In the genomic region with DNA sequence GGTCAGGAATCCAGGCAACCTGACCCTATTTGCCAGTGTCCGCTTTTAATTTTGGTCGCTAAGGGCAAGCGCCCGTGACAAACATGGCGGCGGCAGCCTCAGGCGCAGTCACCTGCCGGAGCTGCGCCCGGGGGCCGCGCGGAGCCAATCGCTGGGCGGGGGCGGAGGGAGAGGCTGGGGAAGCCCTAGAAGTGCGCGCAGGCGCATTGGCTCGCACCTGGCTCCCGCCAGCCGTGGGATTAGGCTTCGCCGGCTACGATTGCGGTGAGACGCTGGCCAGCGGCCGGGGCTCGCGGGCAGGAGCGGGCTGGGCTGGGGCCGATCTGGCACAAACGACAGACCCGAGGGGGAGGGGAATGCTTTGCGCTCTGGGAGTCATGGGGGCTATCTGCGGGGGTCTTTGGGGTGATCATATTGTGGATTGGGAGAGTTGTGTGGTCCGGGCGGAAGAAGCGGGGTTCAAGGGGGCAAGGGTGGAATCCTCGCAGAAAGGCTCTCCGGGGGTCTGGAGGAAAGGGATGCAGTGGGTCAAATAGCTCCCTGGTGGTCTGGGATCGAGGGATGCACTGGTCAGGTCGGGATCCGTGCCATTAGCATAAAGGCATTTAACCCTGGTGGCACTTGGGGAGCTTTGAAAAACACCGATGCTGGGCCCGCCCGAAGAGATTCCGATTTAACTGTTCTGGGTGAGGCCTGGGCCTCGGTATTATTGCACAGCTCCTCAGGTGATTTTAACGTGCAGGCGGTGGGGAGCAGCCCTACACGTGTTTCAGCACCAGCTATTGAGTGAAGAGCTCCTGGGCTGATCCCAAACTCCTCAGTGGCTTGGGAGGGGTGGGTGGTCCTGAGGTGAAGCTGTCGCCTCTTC, we compare ENCODE assay signal across 8 cellular contexts. TPM values are rescaled to one million over a fixed set of nuclear protein-coding genes. Genes with fewer than 3 reads are reported as not detected.
DNase-seq lines count a peak whose midpoint lies in the region; FAIRE-seq and TF ChIP-seq lines count a peak whose summit lies in the region.

No MANE protein-coding gene starts in this region.

- TF ChIP-seq POLR2A in H54 (IDR thresholded peaks at IDR 0.05; ENCODE audit: low read depth, low read length): peak; percentile 43

- H3K4me3 ChIP-seq in MM.1S (ENCODE audit: low read length) (peak overlapping the region; percentile 72), neutrophil (ENCODE audit: low read depth in 1 of 2, low read length in 1 of 2) (peak overlapping the region; percentile 65 to 69)

- H3K9me3 ChIP-seq in MM.1S (replicated peaks; ENCODE audit: insufficient read depth, low read length) (no peaks in the 10 kb centered on the region), neutrophil (no peaks in the 10 kb centered on the region)

- DNase-seq in Daoy (ENCODE audit: low read depth): peak; percentile 90
- peak; percentile 97 for DNase-seq in H54 (ENCODE audit: insufficient read length, low spot score)
- peak; percentile 95 for DNase-seq in MM.1S
- DNase-seq in SHP77 treated with DMSO at 0.1 percent for 48 hours (lab: John Stamatoyannopoulos, UW): peak; percentile 85
- DNase-seq in activated naive CD4-positive, alpha-beta T cell (lab: John Stamatoyannopoulos, UW): peak; percentile 68 to 91 (median 80)
- peak; percentile 41 for DNase-seq in foreskin melanocyte
- peak; percentile 88 for DNase-seq in superior temporal gyrus (ENCODE audit: extremely low spot score)

- H3K79me2 ChIP-seq in MM.1S (ENCODE audit: low read length): no peaks in the 10 kb centered on the region

- peaks cover 14% of the 10 kb centered on the region for H3K4me1 ChIP-seq in MM.1S (ENCODE audit: low read length)
- peaks cover 44 to 50% of the 10 kb centered on the region in 2 experiments for H3K4me1 ChIP-seq in neutrophil (ENCODE audit: control insufficient read depth in 1 of 2, insufficient read depth in 1 of 2, low read depth in 1 of 2, low read length in 1 of 2)

- H3K27ac ChIP-seq in MM.1S (ENCODE audit: low read length) (no peak overlapping the region), neutrophil (peak overlapping the region; percentile 70)

- H3F3A ChIP-seq in MM.1S (ENCODE audit: insufficient read depth, low read length): no peaks in the 10 kb centered on the region

- no peaks in the 10 kb centered on the region for H3K27me3 ChIP-seq in MM.1S (replicated peaks; ENCODE audit: insufficient read depth, low read length)
- no peaks in the 10 kb centered on the region for H3K27me3 ChIP-seq in neutrophil

- H2AFZ ChIP-seq in MM.1S (ENCODE audit: low read length): peak overlapping the region; percentile 98

- TF ChIP-seq CTCF in MM.1S (IDR thresholded peaks at IDR 0.05; ENCODE audit: low read length) (no peak), neutrophil (IDR thresholded peaks at IDR 0.05) (peak; percentile 17)

- FAIRE-seq in H54 (lab: Jason Lieb, UNC): no peak

- H3K9ac ChIP-seq in MM.1S (ENCODE audit: low read length): peak overlapping the region; percentile 53; the same call in 1 of the 2 replicates

- H3K36me3 ChIP-seq in MM.1S (replicated peaks; ENCODE audit: insufficient read depth, low read length): no peaks in the 10 kb centered on the region
- no peaks in the 10 kb centered on the region for H3K36me3 ChIP-seq in neutrophil

- H3K9me2 ChIP-seq in MM.1S (replicated peaks; ENCODE audit: insufficient read depth, low read length): no peaks in the 10 kb centered on the region

- no peaks in the 10 kb centered on the region for H4K20me1 ChIP-seq in MM.1S (ENCODE audit: insufficient read depth, low read length)

- peak overlapping the region; percentile 96 for H3K4me2 ChIP-seq in MM.1S (ENCODE audit: low read depth, low read length)

RNA-seq across cellular contexts. Expression of gene C10orf95, which starts 10.1 kb away (rescaled TPM):
- not detected in 2 replicates for total RNA-seq in Daoy (2014; rRNA removed; shearing (Covaris generic))

RNA-seq across cellular contexts. Expression of gene CUEDC2, which starts 29.0 kb away (rescaled TPM):
- 19.5 and 30.1 TPM in 2 replicates for total RNA-seq in Daoy (2014; rRNA removed; shearing (Covaris generic))

RNA-seq across cellular contexts. Expression of gene FBXL15, which starts 40.8 kb away (rescaled TPM):
- 4.9 and 8.1 TPM in 2 replicates for total RNA-seq in Daoy (2014; rRNA removed; shearing (Covaris generic))

RNA-seq across cellular contexts. Expression of gene ACTR1A, which starts 41.1 kb away (rescaled TPM):
- 77.7 and 79.4 TPM in 2 replicates for total RNA-seq in Daoy (2014; rRNA removed; shearing (Covaris generic))

RNA-seq across cellular contexts. Expression of gene SUFU, which starts 42.4 kb away (rescaled TPM):
- total RNA-seq in Daoy (2014; rRNA removed; shearing (Covaris generic)): 0.40 and 0.60 TPM in 2 replicates

Comparison
In these comparisons a context has a peak if more than half of its experiments do, and no peak if none do; other contexts are left out.
1. DNase-seq: peak in every context shown above with its lines; median percentile 97 in H54; 95 in MM.1S; 90 in Daoy; 88 in superior temporal gyrus; 85 in SHP77 treated with DMSO at 0.1 percent for 48 hours; 80 in activated naive CD4-positive, alpha-beta T cell; 41 in foreskin melanocyte.